ENCODE assay signal across 22 cellular contexts in genomic region chr4:120659626-120660170, GRCh38.
"Had no signal": no experiment of that assay in that cellular context is flagged by ENCODE, and none has a peak within 500 bp of the region (broad histone marks: within the 10 kb centered on the region; RNA-seq: fewer than 3 reads in every experiment).

No MANE protein-coding gene starts in this region.

- FAIRE-seq: endometrium, frontal cortex had no signal

- H3K4me3 ChIP-seq: coronary artery, left lung, thoracic aorta, upper lobe of left lung had no signal

- H3K36me3 Mint-ChIP-seq: activated naive CD4-positive, alpha-beta T cell treated with anti-CD3 and anti-CD28 coated beads, Interleukin-2, amount 10 ng/mL, durations not matched to agents 7 days and 5 days; stimulated activated naive B cell treated with anti-CD40 and anti-IgM and Interleukin-4, amounts not matched to agents 10 μg/mL and 1 μg/mL and 100 μg/mL, for 72 hours had no signal

- H3K4me1 Mint-ChIP-seq: activated naive CD4-positive, alpha-beta T cell treated with anti-CD3 and anti-CD28 coated beads, Interleukin-2, amount 10 ng/mL, durations not matched to agents 7 days and 5 days; central memory CD8-positive, alpha-beta T cell; nephron; stimulated activated naive B cell treated with anti-CD40 and anti-IgM and Interleukin-4, amounts not matched to agents 10 μg/mL and 1 μg/mL and 100 μg/mL, for 72 hours had no signal

- H3K27ac ChIP-seq: brain microvascular endothelial cell, coronary artery, left lung, thoracic aorta, upper lobe of left lung had no signal

- ATAC-seq: esophagus mucosa; stimulated activated naive B cell treated with anti-CD40 and anti-IgM and Interleukin-4, amounts not matched to agents 10 μg/mL and 1 μg/mL and 100 μg/mL, for 72 hours had no signal

- H3K27me3 Mint-ChIP-seq: activated naive CD4-positive, alpha-beta T cell treated with anti-CD3 and anti-CD28 coated beads, Interleukin-2, amount 10 ng/mL, durations not matched to agents 7 days and 5 days; stimulated activated naive B cell treated with anti-CD40 and anti-IgM and Interleukin-4, amounts not matched to agents 10 μg/mL and 1 μg/mL and 100 μg/mL, for 72 hours had no signal

- H3K4me1 ChIP-seq: left lung had no signal

- H3K36me3 ChIP-seq: brain microvascular endothelial cell, left lung, thoracic aorta, upper lobe of left lung had no signal

- DNase-seq: activated CD4-positive, alpha-beta T cell treated with anti-CD3 and anti-CD28 coated beads for 1 hour; activated CD8-positive, alpha-beta memory T cell treated with anti-CD3 and anti-CD28 coated beads for 24 hours; activated CD8-positive, alpha-beta memory T cell treated with anti-CD3 and anti-CD28 coated beads, Interleukin-2, amount 50 U/mL, for 48 hours; activated effector memory CD4-positive, alpha-beta T cell treated with Interleukin-2 at 50 U/mL for 16 hours; activated naive CD4-positive, alpha-beta T cell treated with anti-CD3 and anti-CD28 coated beads, Interleukin-2, amount 10 ng/mL, durations not matched to agents 7 days and 5 days; activated T-cell treated with anti-CD3 and anti-CD28 coated beads, Interleukin-2, amount 50 U/mL, for 48 hours; aorta; brain microvascular endothelial cell; head of caudate nucleus; left lung; mammary epithelial cell; midbrain; stimulated activated naive B cell treated with anti-CD40 and anti-IgM and Interleukin-4, amounts not matched to agents 10 μg/mL and 1 μg/mL and 100 μg/mL, for 72 hours; upper lobe of left lung had no signal

- H3K27ac Mint-ChIP-seq: activated naive CD4-positive, alpha-beta T cell treated with anti-CD3 and anti-CD28 coated beads, Interleukin-2, amount 10 ng/mL, durations not matched to agents 7 days and 5 days; nephron; stimulated activated naive B cell treated with anti-CD40 and anti-IgM and Interleukin-4, amounts not matched to agents 10 μg/mL and 1 μg/mL and 100 μg/mL, for 72 hours; T-helper 2 cell treated with Interferon-gamma antibody and Interleukin-4, amounts not matched to agents 5 μg/mL and 100 μg/mL, for 36 hours had no signal

- H3K9me3 Mint-ChIP-seq: activated naive CD4-positive, alpha-beta T cell treated with anti-CD3 and anti-CD28 coated beads, Interleukin-2, amount 10 ng/mL, durations not matched to agents 7 days and 5 days; central memory CD8-positive, alpha-beta T cell; T-helper 2 cell treated with Interferon-gamma antibody and Interleukin-4, amounts not matched to agents 5 μg/mL and 100 μg/mL, for 36 hours had no signal

- H3K9me3 ChIP-seq: left lung, thoracic aorta, upper lobe of left lung had no signal

- H3K4me3 Mint-ChIP-seq: activated naive CD4-positive, alpha-beta T cell treated with anti-CD3 and anti-CD28 coated beads, Interleukin-2, amount 10 ng/mL, durations not matched to agents 7 days and 5 days; central memory CD8-positive, alpha-beta T cell; nephron; stimulated activated naive B cell treated with anti-CD40 and anti-IgM and Interleukin-4, amounts not matched to agents 10 μg/mL and 1 μg/mL and 100 μg/mL, for 72 hours; T-helper 2 cell treated with Interferon-gamma antibody and Interleukin-4, amounts not matched to agents 5 μg/mL and 100 μg/mL, for 36 hours had no signal

- H3K27me3 ChIP-seq: brain microvascular endothelial cell, left lung, upper lobe of left lung had no signal
